8 cellular contexts compared by ENCODE assay signal in the genomic region with DNA sequence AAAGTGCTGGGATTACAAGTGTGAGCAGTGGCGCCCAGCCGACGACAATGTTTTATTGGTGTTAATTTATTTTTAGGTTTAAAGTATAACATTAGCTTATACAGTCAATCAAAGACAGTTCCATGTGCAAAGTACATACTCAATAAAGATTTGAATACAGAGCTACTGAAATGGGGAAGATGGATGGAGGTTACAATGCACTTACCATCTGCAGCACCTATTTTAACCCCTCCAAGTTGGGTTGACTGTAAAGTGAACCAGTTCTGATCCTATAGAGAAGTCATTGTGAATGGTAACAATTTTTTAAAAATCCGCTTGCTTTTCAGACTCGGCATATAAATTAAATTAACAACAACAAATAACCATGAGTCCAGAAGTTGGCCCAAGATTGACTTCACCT. TPM values are rescaled to one million over a fixed set of nuclear protein-coding genes. Genes with fewer than 3 reads are reported as not detected.
DNase-seq lines count a peak whose midpoint lies in the region; ATAC-seq, FAIRE-seq and TF ChIP-seq lines count a peak whose summit lies in the region.

No MANE protein-coding gene starts in this region.

- no peak overlapping the region for H2AK9ac ChIP-seq in IMR-90 (replicated peaks; ENCODE audit: low read depth, low read length, poor library complexity)

- H3K4ac ChIP-seq in IMR-90 (ENCODE audit: low read depth, low read length) = no peak overlapping the region; the same call in 1 of the 2 replicates

- no peak overlapping the region for H3K23ac ChIP-seq in IMR-90 (ENCODE audit: low read depth, low read length)

- H3K9me3 ChIP-seq in A673 (ENCODE audit: low read depth, low read length, poor library complexity, severe bottlenecking) (no peaks in the 10 kb centered on the region), IMR-90 (ENCODE audit: control insufficient read depth, insufficient read depth, low read length) (no peaks in the 10 kb centered on the region), mammary epithelial cell (replicated peaks; ENCODE audit: insufficient read depth, low read length) (no peaks in the 10 kb centered on the region), muscle layer of duodenum (ENCODE audit: control insufficient read depth in 1 of 2, low read length in 2 of 2) (no peaks in the 10 kb centered on the region)

- TF ChIP-seq RAD21 in IMR-90 (IDR thresholded peaks at IDR 0.05; ENCODE audit: low read length) = no peak

- peaks cover 10 to 40% of the 10 kb centered on the region in 2 experiments for H3K79me1 ChIP-seq in IMR-90 (ENCODE audit: low read depth in 1 of 2, low read length in 2 of 2)

- peaks cover 6% of the 10 kb centered on the region for H3K4me1 ChIP-seq in A673 (ENCODE audit: insufficient read depth, low read length, poor library complexity, severe bottlenecking)
- peaks cover 9% of the 10 kb centered on the region for H3K4me1 ChIP-seq in IMR-90 (ENCODE audit: control insufficient read depth, insufficient read depth, low read length)
- H3K4me1 ChIP-seq in mammary epithelial cell (ENCODE audit: insufficient read depth, low read length) = peaks cover 7% of the 10 kb centered on the region
- peaks cover 15 to 30% of the 10 kb centered on the region in 2 donors for H3K4me1 ChIP-seq in muscle layer of duodenum (ENCODE audit: control insufficient read depth in 1 of 2, insufficient read depth in 2 of 2, low read length in 2 of 2)

- no peak overlapping the region for H2BK120ac ChIP-seq in IMR-90 (ENCODE audit: low read depth, low read length)

- in situ Hi-C loops in IMR-90 (cut with MboI; ENCODE audit: low sequenced_read_pairs) = no loop called here
- in situ Hi-C loops in mammary epithelial cell (cut with MboI; ENCODE audit: low sequenced_read_pairs in 2 of 2) = no loop called here

- H3K27ac ChIP-seq in A673 (ENCODE audit: low read depth, low read length, poor library complexity, severe bottlenecking) (peak overlapping the region; percentile 98), IMR-90 (ENCODE audit: insufficient read depth, low read length) (no peak overlapping the region), mammary epithelial cell (ENCODE audit: insufficient read depth, low read depth, low read length) (no peak overlapping the region), muscle layer of duodenum (ENCODE audit: low read length) (peak overlapping the region; percentile 54)

- H2AFZ ChIP-seq in IMR-90 (replicated peaks; ENCODE audit: low read length, poor library complexity) (no peak overlapping the region), mammary epithelial cell (ENCODE audit: low read depth, low read length) (peak overlapping the region; percentile 86)

- H2BK20ac ChIP-seq in IMR-90 (ENCODE audit: low read depth, low read length) = no peak overlapping the region

- no CpG with 5 or more reads among the region's 5 CpGs for WGBS in IMR-90 (ENCODE audit: extremely low coverage in 2 of 2, insufficient read length in 1 of 2), 2 experiments
- WGBS in mammary epithelial cell (ENCODE audit: low coverage, missing lambda C conversion rate) = 36% methylated on average over 5 of the region's 5 CpGs

- dilution Hi-C loops in IMR-90 (cut with HindIII; ENCODE audit: low sequenced_read_pairs, unreplicated experiment) (no loop called here), mammary epithelial cell (cut with HindIII; ENCODE audit: low sequenced_read_pairs) (loop anchor here (25.0 kb wide), 1 partner anchor 320 kb away; no protein-coding TSS in a partner anchor)

- H3K56ac ChIP-seq in IMR-90 (ENCODE audit: extremely low read depth, insufficient read depth, low read length) = no peak overlapping the region

- H2BK5ac ChIP-seq in IMR-90 (ENCODE audit: low read depth, low read length, poor library complexity, severe bottlenecking) = peak overlapping the region; percentile 25

- peaks cover 42% of the 10 kb centered on the region for H3K79me2 ChIP-seq in mammary epithelial cell (ENCODE audit: insufficient read depth, low read length)

- intact Hi-C loops in A673 (cut with micrococcal nuclease; ENCODE audit: unreplicated experiment) = no loop called here
- intact Hi-C loops in IMR-90 (cut with micrococcal nuclease) = no loop called here
- intact Hi-C loops in mammary epithelial cell (cut with micrococcal nuclease) = loop anchor here (2.0 kb wide), 1 partner anchor 42 kb away; no protein-coding TSS in a partner anchor
- intact Hi-C loops in posterior vena cava (cut with DNase I) = no loop called here

- H4K5ac ChIP-seq in IMR-90 (ENCODE audit: low read depth, low read length) = no peak overlapping the region; the same call in 1 of the 2 replicates

- H3K4me2 ChIP-seq in IMR-90 (ENCODE audit: low read depth, low read length) = peak overlapping the region; percentile 90
- peak overlapping the region; percentile 90 for H3K4me2 ChIP-seq in mammary epithelial cell (ENCODE audit: insufficient read depth, low read depth, low read length)

- no peak overlapping the region for H2AK5ac ChIP-seq in IMR-90 (ENCODE audit: low read depth, low read length)

- no peak overlapping the region for H3K18ac ChIP-seq in IMR-90 (ENCODE audit: low read depth, low read length)

- CTCF ChIA-PET in A673 (lab: Charles Lee) = interaction anchor here (0.6 to 1.6 kb wide), 2 partner anchors 8 to 49 kb away, joined by 3 to 5 read pairs; partner anchors contain the start of gene NRN1L
- CTCF ChIA-PET in IMR-90 (lab: Yijun Ruan, JAX) = interaction anchor here (1.6 kb wide), 1 partner anchor 9 kb away, joined by 8 read pairs; no protein-coding TSS in a partner anchor
- CTCF ChIA-PET in mammary epithelial cell (lab: Charles Lee; ENCODE audit: low non-redundant PET) = no interaction called here

- FAIRE-seq in RCC 7860 (lab: Jason Lieb, UNC) = no peak

- BruUV-seq in A673 (replicated peaks; lab: Mats Ljungman, UMichigan) = TSS peak; percentile 99
- no TSS peak for BruUV-seq in IMR-90 (replicated peaks; lab: Mats Ljungman, UMichigan)
- BruUV-seq in mammary epithelial cell (replicated peaks; lab: Mats Ljungman, UMichigan) = TSS peak; percentile 37

- no peak overlapping the region for H4K91ac ChIP-seq in IMR-90 (ENCODE audit: insufficient read depth, low read depth, low read length)

- no peak for TF ChIP-seq POLR2A in IMR-90 (IDR thresholded peaks at IDR 0.05; ENCODE audit: low read depth, low read length)

- H4K8ac ChIP-seq in IMR-90 (ENCODE audit: low read depth in 2 of 2, low read length in 2 of 2) = peak overlapping the region; percentile 73 to 85

- DNase-seq in A673 (ENCODE audit: low spot score) (no peak), IMR-90 (no peak), mammary epithelial cell (no peak), RCC 7860 (ENCODE audit: low spot score) (no peak), HPDE6-E6E7 (ENCODE audit: extremely low spot score) (no peak), posterior vena cava (ENCODE audit: low spot score) (no peak)

- TF ChIP-seq CTCF in A673 (conservative IDR thresholded peaks at IDR 0.05; ENCODE audit: low read depth, low read length) (no peak), IMR-90 (conservative IDR thresholded peaks at IDR 0.05; ENCODE audit: low read depth, low read length) (no peak), mammary epithelial cell (conservative IDR thresholded peaks at IDR 0.05 in 1 of 2, IDR thresholded peaks at IDR 0.05 in 1 of 2; ENCODE audit: extremely low read depth in 1 of 2, insufficient read depth in 1 of 2, low read depth in 1 of 2, low read length in 2 of 2) (no peak)

- 0 out of 2 replicates have a peak overlapping the region, but pooled peaks have one; percentile 90 for H3K14ac ChIP-seq in IMR-90 (replicated peaks; ENCODE audit: low read depth, low read length)

- POLR2A ChIA-PET in A673 (lab: Charles Lee; ENCODE audit: low non-redundant PET) = interaction anchor here (0.7 kb wide), 1 partner anchor 32 kb away, joined by 3 read pairs; no protein-coding TSS in a partner anchor
- POLR2A ChIA-PET in IMR-90 (lab: Charles Lee; ENCODE audit: unreplicated experiment) = interaction anchor here (0.6 kb wide), 1 partner anchor 62 kb away, joined by 3 read pairs; no protein-coding TSS in a partner anchor

- H3K4me3 ChIP-seq in A673 (ENCODE audit: low read depth, low read length, poor library complexity, severe bottlenecking) = peak overlapping the region; percentile 100
- H3K4me3 ChIP-seq in IMR-90 (ENCODE audit: insufficient read depth, low read depth, low read length) = peak overlapping the region; percentile 57; the same call in 1 of the 2 replicates
- H3K4me3 ChIP-seq in mammary epithelial cell (replicated peaks in 1 of 3; ENCODE audit: insufficient read depth in 1 of 3, low read depth in 2 of 3, low read length in 3 of 3) = peak overlapping the region; percentile 39 to 88 (median 50)
- H3K4me3 ChIP-seq in muscle layer of duodenum (ENCODE audit: low read depth in 1 of 2, low read length in 2 of 2) = peak overlapping the region; percentile 59 to 78

- H3K36me3 ChIP-seq in A673 (ENCODE audit: insufficient read depth, low read length, poor library complexity, severe bottlenecking) (no peaks in the 10 kb centered on the region), IMR-90 (ENCODE audit: control insufficient read depth, insufficient read depth, low read length) (no peaks in the 10 kb centered on the region), mammary epithelial cell (ENCODE audit: insufficient read depth, low read length) (peaks cover 2% of the 10 kb centered on the region), muscle layer of duodenum (ENCODE audit: control insufficient read depth in 1 of 2, insufficient read depth in 2 of 2, low read length in 2 of 2) (no peaks in the 10 kb centered on the region)

- no peaks in the 10 kb centered on the region for H3K27me3 ChIP-seq in A673 (replicated peaks; ENCODE audit: insufficient read depth, low read depth, low read length, poor library complexity)
- no peaks in the 10 kb centered on the region for H3K27me3 ChIP-seq in IMR-90 (ENCODE audit: control insufficient read depth, insufficient read depth, low read length)
- no peaks in the 10 kb centered on the region for H3K27me3 ChIP-seq in mammary epithelial cell (ENCODE audit: insufficient read depth, low read length)
- H3K27me3 ChIP-seq in muscle layer of duodenum (ENCODE audit: low read depth, low read length) = no peaks in the 10 kb centered on the region

- no peak overlapping the region for H2BK15ac ChIP-seq in IMR-90 (ENCODE audit: low read depth, low read length)

- peak overlapping the region; percentile 82 for H3K9ac ChIP-seq in IMR-90 (ENCODE audit: low read depth, low read length)
- peak overlapping the region; percentile 52 for H3K9ac ChIP-seq in mammary epithelial cell (ENCODE audit: insufficient read depth, low read length)

- 0 out of 2 replicates have a peak, but pooled peaks cover 12% of the 10 kb centered on the region for H3K9me1 ChIP-seq in IMR-90 (ENCODE audit: insufficient read depth, low read length)

- no peak for ATAC-seq in IMR-90 (ENCODE audit: low read depth)
- ATAC-seq in GM21723 (IDR thresholded peaks at IDR 0.05; ENCODE audit: unreplicated experiment) = no peak

- H4K20me1 ChIP-seq in IMR-90 (ENCODE audit: insufficient read depth, low read length) = peaks cover 18% of the 10 kb centered on the region
- H4K20me1 ChIP-seq in mammary epithelial cell (ENCODE audit: insufficient read depth, low read length) = no peaks in the 10 kb centered on the region

RNA-seq across cellular contexts. Expression of gene PSKH1, which starts 0.7 kb away (rescaled TPM):
- total RNA-seq in A673 (2021) (24.2 and 27.4 TPM in 2 replicates), IMR-90 (2012; rRNA removed) (10.3 and 11.5 TPM in 2 replicates), mammary epithelial cell (10 to 100 TPM; 11.8 to 18.4 TPM), posterior vena cava (10 to 100 TPM; 25.7 to 27.0 TPM)
- polyA plus RNA-seq in IMR-90 (2012; rRNA removed) (26.5 and 26.7 TPM in 2 replicates), mammary epithelial cell (15.3 TPM)
- 14.3 and 32.1 TPM in 2 replicates for polyA plus RNA-seq in IMR-90 (2012; cell fraction: cytosol; rRNA removed)
- 18.0 and 37.0 TPM in 2 replicates for polyA plus RNA-seq in IMR-90 (2012; cell fraction: nucleus; rRNA removed; ENCODE audit: low replicate concordance)
- polyA minus RNA-seq in mammary epithelial cell = 28.5 TPM

RNA-seq across cellular contexts. Expression of gene NRN1L, which starts 7.7 kb away (rescaled TPM):
- 0.58 and 0.59 TPM in 2 replicates for total RNA-seq in A673 (2021)
- total RNA-seq in IMR-90 (2012; rRNA removed) = not detected in 2 replicates
- 0.27 and 0.32 TPM in 2 replicates for polyA plus RNA-seq in IMR-90 (2012; rRNA removed)
- 0.09 and 0.14 TPM in 2 replicates for polyA plus RNA-seq in IMR-90 (2012; cell fraction: cytosol; rRNA removed)
- 3.2 and 5.5 TPM in 2 replicates for polyA plus RNA-seq in IMR-90 (2012; cell fraction: nucleus; rRNA removed; ENCODE audit: low replicate concordance)
- total RNA-seq in mammary epithelial cell = under 1 TPM in 1 of 2 donors, not detected in 1; 0.83 TPM
- polyA plus RNA-seq in mammary epithelial cell = not detected
- polyA minus RNA-seq in mammary epithelial cell = not detected
- total RNA-seq in posterior vena cava = not detected

RNA-seq across cellular contexts. Expression of gene EDC4, which starts 19.5 kb away (rescaled TPM):
- total RNA-seq in A673 (2021) (99.6 and 99.9 TPM in 2 replicates), IMR-90 (2012; rRNA removed) (33.2 and 34.2 TPM in 2 replicates), mammary epithelial cell (10 to 100 TPM; 31.5 to 53.9 TPM), posterior vena cava (10 to 100 TPM; 37.4 to 43.1 TPM)
- polyA plus RNA-seq in IMR-90 (2012; rRNA removed) (64.0 and 66.1 TPM in 2 replicates), mammary epithelial cell (36.5 TPM)
- polyA plus RNA-seq in IMR-90 (2012; cell fraction: cytosol; rRNA removed) = 30.7 and 38.1 TPM in 2 replicates
- 226 and 471 TPM in 2 replicates for polyA plus RNA-seq in IMR-90 (2012; cell fraction: nucleus; rRNA removed; ENCODE audit: low replicate concordance)
- 143 TPM for polyA minus RNA-seq in mammary epithelial cell

RNA-seq across cellular contexts. Expression of gene CTRL, which starts 39.3 kb away (rescaled TPM):
- total RNA-seq in A673 (2021) (2.9 and 3.2 TPM in 2 replicates), IMR-90 (2012; rRNA removed) (0.18 and 0.28 TPM in 2 replicates), mammary epithelial cell (1 to 10 TPM in 1 of 2 donors, under 1 TPM in 1; 0.17 to 1.2 TPM), posterior vena cava (1 to 10 TPM; 1.1 to 1.2 TPM)
- polyA plus RNA-seq in IMR-90 (2012; rRNA removed) (0.89 and 1.1 TPM in 2 replicates), mammary epithelial cell (0.46 TPM)
- polyA plus RNA-seq in IMR-90 (2012; cell fraction: cytosol; rRNA removed) = 0.49 and 1.1 TPM in 2 replicates
- 5.0 and 13.4 TPM in 2 replicates for polyA plus RNA-seq in IMR-90 (2012; cell fraction: nucleus; rRNA removed; ENCODE audit: low replicate concordance)
- polyA minus RNA-seq in mammary epithelial cell = not detected

RNA-seq across cellular contexts. Expression of gene PSMB10, which starts 44.3 kb away (rescaled TPM):
- total RNA-seq in A673 (2021) = 21.6 and 24.8 TPM in 2 replicates
- 25.6 and 28.7 TPM in 2 replicates for total RNA-seq in IMR-90 (2012; rRNA removed)
- polyA plus RNA-seq in IMR-90 (2012; rRNA removed) = 36.7 and 50.5 TPM in 2 replicates
- polyA plus RNA-seq in IMR-90 (2012; cell fraction: cytosol; rRNA removed) = 69.8 and 71.1 TPM in 2 replicates
- polyA plus RNA-seq in IMR-90 (2012; cell fraction: nucleus; rRNA removed; ENCODE audit: low replicate concordance) = 27.2 and 55.0 TPM in 2 replicates
- total RNA-seq in mammary epithelial cell = 10 to 100 TPM in 1 of 2 donors, 1 to 10 TPM in 1; 9.2 to 23.8 TPM
- polyA plus RNA-seq in mammary epithelial cell = 15.7 TPM
- 4.5 TPM for polyA minus RNA-seq in mammary epithelial cell
- total RNA-seq in posterior vena cava = 10 to 100 TPM; 30.4 to 31.8 TPM

Comparison
In these comparisons a context has a peak if more than half of its experiments do, and no peak if none do; other contexts are left out.
1. H3K27ac ChIP-seq: peak in A673 (single experiment) and muscle layer of duodenum (single experiment); none in IMR-90 (single experiment) and mammary epithelial cell (single experiment).
2. H3K4me3 ChIP-seq: peak in every context shown above with its lines; median percentile 100 in A673; 68 in muscle layer of duodenum; 57 in IMR-90; 50 in mammary epithelial cell.